In the genomic region with DNA sequence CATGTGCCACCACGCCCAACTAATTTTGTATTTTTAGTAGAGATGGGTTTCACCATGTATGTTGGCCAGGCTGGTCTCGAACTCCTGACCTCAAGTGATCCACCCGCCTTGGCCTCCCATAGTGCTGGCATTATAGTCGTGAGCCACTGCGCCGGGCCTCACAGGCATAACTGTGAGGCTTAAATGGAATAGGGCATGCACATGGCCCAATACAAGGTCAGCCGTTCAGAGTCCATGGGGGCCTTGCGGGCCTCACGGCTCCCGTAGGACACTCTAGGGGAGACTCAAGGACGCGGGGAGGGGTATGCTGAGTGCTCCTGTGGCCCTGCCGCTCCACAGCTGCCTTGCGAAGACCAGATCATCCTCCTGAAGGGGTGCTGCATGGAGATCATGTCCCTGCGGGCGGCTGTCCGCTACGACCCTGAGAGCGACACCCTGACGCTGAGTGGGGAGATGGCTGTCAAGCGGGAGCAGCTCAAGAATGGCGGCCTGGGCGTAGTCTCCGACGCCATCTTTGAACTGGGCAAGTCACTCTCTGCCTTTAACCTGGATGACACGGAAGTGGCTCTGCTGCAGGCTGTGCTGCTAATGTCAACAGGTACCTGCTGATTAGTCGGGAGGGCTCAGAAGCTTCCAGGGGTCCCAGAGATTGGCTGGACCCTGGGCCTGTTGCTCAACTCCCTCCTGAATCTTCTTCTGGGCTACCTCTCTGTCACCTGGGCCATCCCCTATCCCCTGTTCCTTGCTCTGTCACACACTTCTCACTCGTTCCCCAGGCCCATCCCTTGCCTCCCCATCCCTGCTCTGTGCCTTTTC, we compare ENCODE assay signal across 1 cellular context.
TF ChIP-seq lines count a peak whose summit lies in the region.

No MANE protein-coding gene starts in this region.

TF ChIP-seq in H1, 55 proteins besides CTCF, POLR2A, EP300 and RAD21:
- peak; percentile 90 for TF ChIP-seq YY1 (IDR thresholded peaks at IDR 0.05; ENCODE audit: low read depth, low read length)
- TF ChIP-seq, protein P1, sequence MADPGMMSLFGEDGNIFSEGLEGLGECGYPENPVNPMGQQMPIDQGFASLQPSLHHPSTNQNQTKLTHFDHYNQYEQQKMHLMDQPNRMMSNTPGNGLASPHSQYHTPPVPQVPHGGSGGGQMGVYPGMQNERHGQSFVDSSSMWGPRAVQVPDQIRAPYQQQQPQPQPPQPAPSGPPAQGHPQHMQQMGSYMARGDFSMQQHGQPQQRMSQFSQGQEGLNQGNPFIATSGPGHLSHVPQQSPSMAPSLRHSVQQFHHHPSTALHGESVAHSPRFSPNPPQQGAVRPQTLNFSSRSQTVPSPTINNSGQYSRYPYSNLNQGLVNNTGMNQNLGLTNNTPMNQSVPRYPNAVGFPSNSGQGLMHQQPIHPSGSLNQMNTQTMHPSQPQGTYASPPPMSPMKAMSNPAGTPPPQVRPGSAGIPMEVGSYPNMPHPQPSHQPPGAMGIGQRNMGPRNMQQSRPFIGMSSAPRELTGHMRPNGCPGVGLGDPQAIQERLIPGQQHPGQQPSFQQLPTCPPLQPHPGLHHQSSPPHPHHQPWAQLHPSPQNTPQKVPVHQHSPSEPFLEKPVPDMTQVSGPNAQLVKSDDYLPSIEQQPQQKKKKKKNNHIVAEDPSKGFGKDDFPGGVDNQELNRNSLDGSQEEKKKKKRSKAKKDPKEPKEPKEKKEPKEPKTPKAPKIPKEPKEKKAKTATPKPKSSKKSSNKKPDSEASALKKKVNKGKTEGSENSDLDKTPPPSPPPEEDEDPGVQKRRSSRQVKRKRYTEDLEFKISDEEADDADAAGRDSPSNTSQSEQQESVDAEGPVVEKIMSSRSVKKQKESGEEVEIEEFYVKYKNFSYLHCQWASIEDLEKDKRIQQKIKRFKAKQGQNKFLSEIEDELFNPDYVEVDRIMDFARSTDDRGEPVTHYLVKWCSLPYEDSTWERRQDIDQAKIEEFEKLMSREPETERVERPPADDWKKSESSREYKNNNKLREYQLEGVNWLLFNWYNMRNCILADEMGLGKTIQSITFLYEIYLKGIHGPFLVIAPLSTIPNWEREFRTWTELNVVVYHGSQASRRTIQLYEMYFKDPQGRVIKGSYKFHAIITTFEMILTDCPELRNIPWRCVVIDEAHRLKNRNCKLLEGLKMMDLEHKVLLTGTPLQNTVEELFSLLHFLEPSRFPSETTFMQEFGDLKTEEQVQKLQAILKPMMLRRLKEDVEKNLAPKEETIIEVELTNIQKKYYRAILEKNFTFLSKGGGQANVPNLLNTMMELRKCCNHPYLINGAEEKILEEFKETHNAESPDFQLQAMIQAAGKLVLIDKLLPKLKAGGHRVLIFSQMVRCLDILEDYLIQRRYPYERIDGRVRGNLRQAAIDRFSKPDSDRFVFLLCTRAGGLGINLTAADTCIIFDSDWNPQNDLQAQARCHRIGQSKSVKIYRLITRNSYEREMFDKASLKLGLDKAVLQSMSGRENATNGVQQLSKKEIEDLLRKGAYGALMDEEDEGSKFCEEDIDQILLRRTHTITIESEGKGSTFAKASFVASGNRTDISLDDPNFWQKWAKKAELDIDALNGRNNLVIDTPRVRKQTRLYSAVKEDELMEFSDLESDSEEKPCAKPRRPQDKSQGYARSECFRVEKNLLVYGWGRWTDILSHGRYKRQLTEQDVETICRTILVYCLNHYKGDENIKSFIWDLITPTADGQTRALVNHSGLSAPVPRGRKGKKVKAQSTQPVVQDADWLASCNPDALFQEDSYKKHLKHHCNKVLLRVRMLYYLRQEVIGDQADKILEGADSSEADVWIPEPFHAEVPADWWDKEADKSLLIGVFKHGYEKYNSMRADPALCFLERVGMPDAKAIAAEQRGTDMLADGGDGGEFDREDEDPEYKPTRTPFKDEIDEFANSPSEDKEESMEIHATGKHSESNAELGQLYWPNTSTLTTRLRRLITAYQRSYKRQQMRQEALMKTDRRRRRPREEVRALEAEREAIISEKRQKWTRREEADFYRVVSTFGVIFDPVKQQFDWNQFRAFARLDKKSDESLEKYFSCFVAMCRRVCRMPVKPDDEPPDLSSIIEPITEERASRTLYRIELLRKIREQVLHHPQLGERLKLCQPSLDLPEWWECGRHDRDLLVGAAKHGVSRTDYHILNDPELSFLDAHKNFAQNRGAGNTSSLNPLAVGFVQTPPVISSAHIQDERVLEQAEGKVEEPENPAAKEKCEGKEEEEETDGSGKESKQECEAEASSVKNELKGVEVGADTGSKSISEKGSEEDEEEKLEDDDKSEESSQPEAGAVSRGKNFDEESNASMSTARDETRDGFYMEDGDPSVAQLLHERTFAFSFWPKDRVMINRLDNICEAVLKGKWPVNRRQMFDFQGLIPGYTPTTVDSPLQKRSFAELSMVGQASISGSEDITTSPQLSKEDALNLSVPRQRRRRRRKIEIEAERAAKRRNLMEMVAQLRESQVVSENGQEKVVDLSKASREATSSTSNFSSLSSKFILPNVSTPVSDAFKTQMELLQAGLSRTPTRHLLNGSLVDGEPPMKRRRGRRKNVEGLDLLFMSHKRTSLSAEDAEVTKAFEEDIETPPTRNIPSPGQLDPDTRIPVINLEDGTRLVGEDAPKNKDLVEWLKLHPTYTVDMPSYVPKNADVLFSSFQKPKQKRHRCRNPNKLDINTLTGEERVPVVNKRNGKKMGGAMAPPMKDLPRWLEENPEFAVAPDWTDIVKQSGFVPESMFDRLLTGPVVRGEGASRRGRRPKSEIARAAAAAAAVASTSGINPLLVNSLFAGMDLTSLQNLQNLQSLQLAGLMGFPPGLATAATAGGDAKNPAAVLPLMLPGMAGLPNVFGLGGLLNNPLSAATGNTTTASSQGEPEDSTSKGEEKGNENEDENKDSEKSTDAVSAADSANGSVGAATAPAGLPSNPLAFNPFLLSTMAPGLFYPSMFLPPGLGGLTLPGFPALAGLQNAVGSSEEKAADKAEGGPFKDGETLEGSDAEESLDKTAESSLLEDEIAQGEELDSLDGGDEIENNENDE (IDR thresholded peaks at IDR 0.05; ENCODE audit: insufficient replicate concordance, low read length), result no peak
